Comparison of ENCODE assay signal across 1 cellular context in the genomic region with DNA sequence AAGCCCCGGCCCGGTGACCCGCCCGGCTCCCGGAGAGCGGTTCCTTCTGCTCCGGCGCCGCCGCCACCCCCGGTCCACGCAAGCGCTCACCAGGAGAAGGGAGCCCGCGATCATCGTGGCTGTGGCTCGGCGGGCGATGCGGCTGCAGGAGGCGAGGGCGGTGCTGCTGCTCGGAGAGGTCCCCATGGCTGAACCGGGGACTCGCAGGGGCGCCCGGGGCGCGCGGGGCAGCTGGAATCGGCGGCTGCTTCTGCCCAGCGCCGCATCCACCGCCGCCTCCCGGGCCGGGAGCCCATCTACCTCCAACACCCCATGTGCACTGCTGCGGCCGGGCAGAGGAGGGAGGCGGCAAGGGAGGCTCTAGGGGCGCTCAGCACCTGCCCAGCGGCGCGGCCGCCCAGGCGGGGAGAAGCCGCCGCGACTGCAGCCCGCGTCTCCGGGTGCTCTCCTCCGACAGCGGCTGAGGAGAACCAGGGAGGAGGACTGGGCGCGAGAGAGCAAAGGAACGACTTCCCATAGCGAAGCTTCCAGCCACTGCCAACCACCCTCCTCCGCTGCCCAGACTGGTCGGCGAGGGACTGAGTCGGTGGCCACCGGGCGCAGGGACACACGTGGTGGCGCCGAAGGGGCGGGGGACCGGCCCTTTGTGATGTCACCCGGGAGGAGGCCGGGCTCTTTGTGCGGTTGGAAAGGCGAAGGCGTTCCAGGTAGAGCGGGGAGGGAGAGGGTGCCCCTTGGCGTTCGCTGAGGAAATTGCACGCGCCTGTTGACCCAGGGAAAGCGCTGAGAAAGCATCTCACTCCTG.
TF ChIP-seq lines count a peak whose summit lies in the region.

A gene with protein sequence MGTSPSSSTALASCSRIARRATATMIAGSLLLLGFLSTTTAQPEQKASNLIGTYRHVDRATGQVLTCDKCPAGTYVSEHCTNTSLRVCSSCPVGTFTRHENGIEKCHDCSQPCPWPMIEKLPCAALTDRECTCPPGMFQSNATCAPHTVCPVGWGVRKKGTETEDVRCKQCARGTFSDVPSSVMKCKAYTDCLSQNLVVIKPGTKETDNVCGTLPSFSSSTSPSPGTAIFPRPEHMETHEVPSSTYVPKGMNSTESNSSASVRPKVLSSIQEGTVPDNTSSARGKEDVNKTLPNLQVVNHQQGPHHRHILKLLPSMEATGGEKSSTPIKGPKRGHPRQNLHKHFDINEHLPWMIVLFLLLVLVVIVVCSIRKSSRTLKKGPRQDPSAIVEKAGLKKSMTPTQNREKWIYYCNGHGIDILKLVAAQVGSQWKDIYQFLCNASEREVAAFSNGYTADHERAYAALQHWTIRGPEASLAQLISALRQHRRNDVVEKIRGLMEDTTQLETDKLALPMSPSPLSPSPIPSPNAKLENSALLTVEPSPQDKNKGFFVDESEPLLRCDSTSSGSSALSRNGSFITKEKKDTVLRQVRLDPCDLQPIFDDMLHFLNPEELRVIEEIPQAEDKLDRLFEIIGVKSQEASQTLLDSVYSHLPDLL (minus strand): TSS at position 580 of the 805 bp plus-strand sequence. CDS start 394 bp downstream, at position 186.

TF ChIP-seq in HepG2, 621 proteins besides CTCF, POLR2A, EP300 and RAD21 (continued from another document and continues in another):
- TF ChIP-seq, protein P1, sequence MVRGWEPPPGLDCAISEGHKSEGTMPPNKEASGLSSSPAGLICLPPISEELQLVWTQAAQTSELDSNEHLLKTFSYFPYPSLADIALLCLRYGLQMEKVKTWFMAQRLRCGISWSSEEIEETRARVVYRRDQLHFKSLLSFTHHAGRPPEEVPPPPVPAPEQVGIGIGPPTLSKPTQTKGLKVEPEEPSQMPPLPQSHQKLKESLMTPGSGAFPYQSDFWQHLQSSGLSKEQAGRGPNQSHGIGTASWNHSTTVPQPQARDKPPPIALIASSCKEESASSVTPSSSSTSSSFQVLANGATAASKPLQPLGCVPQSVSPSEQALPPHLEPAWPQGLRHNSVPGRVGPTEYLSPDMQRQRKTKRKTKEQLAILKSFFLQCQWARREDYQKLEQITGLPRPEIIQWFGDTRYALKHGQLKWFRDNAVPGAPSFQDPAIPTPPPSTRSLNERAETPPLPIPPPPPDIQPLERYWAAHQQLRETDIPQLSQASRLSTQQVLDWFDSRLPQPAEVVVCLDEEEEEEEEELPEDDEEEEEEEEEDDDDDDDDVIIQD (CRISPR knock-in tag; IDR thresholded peaks at IDR 0.05; ENCODE audit: low read depth) = peak; percentile 96
- TF ChIP-seq ZNF136 (CRISPR knock-in tag; IDR thresholded peaks at IDR 0.05; ENCODE audit: low read depth) = peak; percentile 97
- TF ChIP-seq ZNF570 (CRISPR knock-in tag; IDR thresholded peaks at IDR 0.05; ENCODE audit: borderline replicate concordance) = no peak
- TF ChIP-seq ARNT2 (CRISPR knock-in tag; IDR thresholded peaks at IDR 0.05; ENCODE audit: low read depth) = peak; percentile 92
- TF ChIP-seq HCFC1 (IDR thresholded peaks at IDR 0.05; ENCODE audit: low read depth, low read length) = 0 out of 2 replicates have a peak, but pooled peaks have one; percentile 15
- peak; percentile 97 for TF ChIP-seq ZNF501 (CRISPR knock-in tag; IDR thresholded peaks at IDR 0.05)
- 0 out of 2 replicates have a peak, but pooled peaks have one; percentile 50 for TF ChIP-seq REXO4 (CRISPR knock-in tag; IDR thresholded peaks at IDR 0.05; ENCODE audit: borderline replicate concordance)
- peak; percentile 93 for TF ChIP-seq ZNF557 (CRISPR knock-in tag; IDR thresholded peaks at IDR 0.05)
- TF ChIP-seq MBNL3 (CRISPR knock-in tag; conservative IDR thresholded peaks at IDR 0.05) = no peak
- TF ChIP-seq HOXA3 (CRISPR knock-in tag; IDR thresholded peaks at IDR 0.05) = peak; percentile 88
- peak; percentile 47; the same call in 1 of the 2 replicates for TF ChIP-seq SIX4 (CRISPR knock-in tag; IDR thresholded peaks at IDR 0.05)
- peak; percentile 90; the same call in 1 of the 2 replicates for TF ChIP-seq SNAPC2 (CRISPR knock-in tag; IDR thresholded peaks at IDR 0.05)
- peak; percentile 74 for TF ChIP-seq KLF12 (CRISPR knock-in tag; IDR thresholded peaks at IDR 0.05; ENCODE audit: borderline replicate concordance)
- TF ChIP-seq, protein P2, sequence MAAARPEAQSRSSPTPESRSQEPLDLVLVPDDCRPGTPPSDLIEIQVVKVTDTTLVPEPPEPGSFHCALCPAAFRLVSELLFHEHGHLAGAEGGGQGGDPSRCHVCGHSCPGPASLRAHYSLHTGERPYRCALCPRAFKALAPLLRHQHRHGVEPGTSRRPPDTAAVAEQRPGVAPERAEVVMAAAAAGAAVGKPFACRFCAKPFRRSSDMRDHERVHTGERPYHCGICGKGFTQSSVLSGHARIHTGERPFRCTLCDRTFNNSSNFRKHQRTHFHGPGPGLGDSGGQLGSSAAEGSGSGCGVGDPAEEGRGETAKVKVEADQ (CRISPR knock-in tag; IDR thresholded peaks at IDR 0.05; ENCODE audit: borderline replicate concordance) = peak; percentile 95; the same call in 1 of the 2 replicates
- TF ChIP-seq, protein P3, sequence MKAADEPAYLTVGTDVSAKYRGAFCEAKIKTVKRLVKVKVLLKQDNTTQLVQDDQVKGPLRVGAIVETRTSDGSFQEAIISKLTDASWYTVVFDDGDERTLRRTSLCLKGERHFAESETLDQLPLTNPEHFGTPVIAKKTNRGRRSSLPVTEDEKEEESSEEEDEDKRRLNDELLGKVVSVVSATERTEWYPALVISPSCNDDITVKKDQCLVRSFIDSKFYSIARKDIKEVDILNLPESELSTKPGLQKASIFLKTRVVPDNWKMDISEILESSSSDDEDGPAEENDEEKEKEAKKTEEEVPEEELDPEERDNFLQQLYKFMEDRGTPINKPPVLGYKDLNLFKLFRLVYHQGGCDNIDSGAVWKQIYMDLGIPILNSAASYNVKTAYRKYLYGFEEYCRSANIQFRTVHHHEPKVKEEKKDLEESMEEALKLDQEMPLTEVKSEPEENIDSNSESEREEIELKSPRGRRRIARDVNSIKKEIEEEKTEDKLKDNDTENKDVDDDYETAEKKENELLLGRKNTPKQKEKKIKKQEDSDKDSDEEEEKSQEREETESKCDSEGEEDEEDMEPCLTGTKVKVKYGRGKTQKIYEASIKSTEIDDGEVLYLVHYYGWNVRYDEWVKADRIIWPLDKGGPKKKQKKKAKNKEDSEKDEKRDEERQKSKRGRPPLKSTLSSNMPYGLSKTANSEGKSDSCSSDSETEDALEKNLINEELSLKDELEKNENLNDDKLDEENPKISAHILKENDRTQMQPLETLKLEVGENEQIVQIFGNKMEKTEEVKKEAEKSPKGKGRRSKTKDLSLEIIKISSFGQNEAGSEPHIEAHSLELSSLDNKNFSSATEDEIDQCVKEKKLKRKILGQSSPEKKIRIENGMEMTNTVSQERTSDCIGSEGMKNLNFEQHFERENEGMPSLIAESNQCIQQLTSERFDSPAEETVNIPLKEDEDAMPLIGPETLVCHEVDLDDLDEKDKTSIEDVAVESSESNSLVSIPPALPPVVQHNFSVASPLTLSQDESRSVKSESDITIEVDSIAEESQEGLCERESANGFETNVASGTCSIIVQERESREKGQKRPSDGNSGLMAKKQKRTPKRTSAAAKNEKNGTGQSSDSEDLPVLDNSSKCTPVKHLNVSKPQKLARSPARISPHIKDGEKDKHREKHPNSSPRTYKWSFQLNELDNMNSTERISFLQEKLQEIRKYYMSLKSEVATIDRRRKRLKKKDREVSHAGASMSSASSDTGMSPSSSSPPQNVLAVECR (CRISPR knock-in tag; IDR thresholded peaks at IDR 0.05; ENCODE audit: borderline replicate concordance) = peak; percentile 95
- TF ChIP-seq LCORL (IDR thresholded peaks at IDR 0.05) = no peak
- TF ChIP-seq LCORL (CRISPR knock-in tag; IDR thresholded peaks at IDR 0.05) = peak; percentile 94
- no peak; the same call in none of the 2 replicates for TF ChIP-seq ZNF124 (CRISPR knock-in tag; IDR thresholded peaks at IDR 0.05)
- TF ChIP-seq GATAD2A (CRISPR knock-in tag; IDR thresholded peaks at IDR 0.05) = peak; percentile 88
- TF ChIP-seq ZNF121 (CRISPR knock-in tag; IDR thresholded peaks at IDR 0.05) = peak; percentile 27; the same call in 1 of the 2 replicates
- no peak for TF ChIP-seq GABPA (IDR thresholded peaks at IDR 0.05; ENCODE audit: low read depth, low read length)
- no peak for TF ChIP-seq GABPA (CRISPR knock-in tag; IDR thresholded peaks at IDR 0.05; ENCODE audit: low read depth)
- TF ChIP-seq ZNF615 (CRISPR knock-in tag; IDR thresholded peaks at IDR 0.05; ENCODE audit: borderline replicate concordance) = no peak
- TF ChIP-seq, protein P4, sequence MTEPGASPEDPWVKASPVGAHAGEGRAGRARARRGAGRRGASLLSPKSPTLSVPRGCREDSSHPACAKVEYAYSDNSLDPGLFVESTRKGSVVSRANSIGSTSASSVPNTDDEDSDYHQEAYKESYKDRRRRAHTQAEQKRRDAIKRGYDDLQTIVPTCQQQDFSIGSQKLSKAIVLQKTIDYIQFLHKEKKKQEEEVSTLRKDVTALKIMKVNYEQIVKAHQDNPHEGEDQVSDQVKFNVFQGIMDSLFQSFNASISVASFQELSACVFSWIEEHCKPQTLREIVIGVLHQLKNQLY (CRISPR knock-in tag; IDR thresholded peaks at IDR 0.05) = peak; percentile 51; the same call in 1 of the 2 replicates
- TF ChIP-seq, protein P5, sequence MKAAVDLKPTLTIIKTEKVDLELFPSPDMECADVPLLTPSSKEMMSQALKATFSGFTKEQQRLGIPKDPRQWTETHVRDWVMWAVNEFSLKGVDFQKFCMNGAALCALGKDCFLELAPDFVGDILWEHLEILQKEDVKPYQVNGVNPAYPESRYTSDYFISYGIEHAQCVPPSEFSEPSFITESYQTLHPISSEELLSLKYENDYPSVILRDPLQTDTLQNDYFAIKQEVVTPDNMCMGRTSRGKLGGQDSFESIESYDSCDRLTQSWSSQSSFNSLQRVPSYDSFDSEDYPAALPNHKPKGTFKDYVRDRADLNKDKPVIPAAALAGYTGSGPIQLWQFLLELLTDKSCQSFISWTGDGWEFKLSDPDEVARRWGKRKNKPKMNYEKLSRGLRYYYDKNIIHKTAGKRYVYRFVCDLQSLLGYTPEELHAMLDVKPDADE (CRISPR knock-in tag; IDR thresholded peaks at IDR 0.05) = 0 out of 2 replicates have a peak, but pooled peaks have one; percentile 84
- TF ChIP-seq, protein P6, sequence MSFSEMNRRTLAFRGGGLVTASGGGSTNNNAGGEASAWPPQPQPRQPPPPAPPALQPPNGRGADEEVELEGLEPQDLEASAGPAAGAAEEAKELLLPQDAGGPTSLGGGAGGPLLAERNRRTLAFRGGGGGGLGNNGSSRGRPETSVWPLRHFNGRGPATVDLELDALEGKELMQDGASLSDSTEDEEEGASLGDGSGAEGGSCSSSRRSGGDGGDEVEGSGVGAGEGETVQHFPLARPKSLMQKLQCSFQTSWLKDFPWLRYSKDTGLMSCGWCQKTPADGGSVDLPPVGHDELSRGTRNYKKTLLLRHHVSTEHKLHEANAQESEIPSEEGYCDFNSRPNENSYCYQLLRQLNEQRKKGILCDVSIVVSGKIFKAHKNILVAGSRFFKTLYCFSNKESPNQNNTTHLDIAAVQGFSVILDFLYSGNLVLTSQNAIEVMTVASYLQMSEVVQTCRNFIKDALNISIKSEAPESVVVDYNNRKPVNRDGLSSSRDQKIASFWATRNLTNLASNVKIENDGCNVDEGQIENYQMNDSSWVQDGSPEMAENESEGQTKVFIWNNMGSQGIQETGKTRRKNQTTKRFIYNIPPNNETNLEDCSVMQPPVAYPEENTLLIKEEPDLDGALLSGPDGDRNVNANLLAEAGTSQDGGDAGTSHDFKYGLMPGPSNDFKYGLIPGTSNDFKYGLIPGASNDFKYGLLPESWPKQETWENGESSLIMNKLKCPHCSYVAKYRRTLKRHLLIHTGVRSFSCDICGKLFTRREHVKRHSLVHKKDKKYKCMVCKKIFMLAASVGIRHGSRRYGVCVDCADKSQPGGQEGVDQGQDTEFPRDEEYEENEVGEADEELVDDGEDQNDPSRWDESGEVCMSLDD (CRISPR knock-in tag; IDR thresholded peaks at IDR 0.05; ENCODE audit: borderline replicate concordance) = peak; percentile 28; the same call in 1 of the 2 replicates
- peak; percentile 91 for TF ChIP-seq ZNF792 (CRISPR knock-in tag; IDR thresholded peaks at IDR 0.05)
- peak; percentile 57; the same call in 1 of the 2 replicates for TF ChIP-seq MYNN (CRISPR knock-in tag; IDR thresholded peaks at IDR 0.05; ENCODE audit: low read depth)
- 0 out of 2 replicates have a peak, but pooled peaks have one; percentile 33 for TF ChIP-seq ZNF230 (CRISPR knock-in tag; IDR thresholded peaks at IDR 0.05)
- TF ChIP-seq KMT2B (CRISPR knock-in tag; IDR thresholded peaks at IDR 0.05) = peak; percentile 88
- TF ChIP-seq ZNF34 (CRISPR knock-in tag; IDR thresholded peaks at IDR 0.05; ENCODE audit: borderline replicate concordance) = no peak
- TF ChIP-seq ZFP82 (CRISPR knock-in tag; IDR thresholded peaks at IDR 0.05; ENCODE audit: borderline replicate concordance) = no peak
- TF ChIP-seq HHEX (CRISPR knock-in tag; IDR thresholded peaks at IDR 0.05) = no peak
- TF ChIP-seq, protein P7, sequence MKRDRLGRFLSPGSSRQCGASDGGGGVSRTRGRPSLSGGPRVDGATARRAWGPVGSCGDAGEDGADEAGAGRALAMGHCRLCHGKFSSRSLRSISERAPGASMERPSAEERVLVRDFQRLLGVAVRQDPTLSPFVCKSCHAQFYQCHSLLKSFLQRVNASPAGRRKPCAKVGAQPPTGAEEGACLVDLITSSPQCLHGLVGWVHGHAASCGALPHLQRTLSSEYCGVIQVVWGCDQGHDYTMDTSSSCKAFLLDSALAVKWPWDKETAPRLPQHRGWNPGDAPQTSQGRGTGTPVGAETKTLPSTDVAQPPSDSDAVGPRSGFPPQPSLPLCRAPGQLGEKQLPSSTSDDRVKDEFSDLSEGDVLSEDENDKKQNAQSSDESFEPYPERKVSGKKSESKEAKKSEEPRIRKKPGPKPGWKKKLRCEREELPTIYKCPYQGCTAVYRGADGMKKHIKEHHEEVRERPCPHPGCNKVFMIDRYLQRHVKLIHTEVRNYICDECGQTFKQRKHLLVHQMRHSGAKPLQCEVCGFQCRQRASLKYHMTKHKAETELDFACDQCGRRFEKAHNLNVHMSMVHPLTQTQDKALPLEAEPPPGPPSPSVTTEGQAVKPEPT (CRISPR knock-in tag; IDR thresholded peaks at IDR 0.05; ENCODE audit: low read depth) = peak; percentile 94
- TF ChIP-seq, protein P8, sequence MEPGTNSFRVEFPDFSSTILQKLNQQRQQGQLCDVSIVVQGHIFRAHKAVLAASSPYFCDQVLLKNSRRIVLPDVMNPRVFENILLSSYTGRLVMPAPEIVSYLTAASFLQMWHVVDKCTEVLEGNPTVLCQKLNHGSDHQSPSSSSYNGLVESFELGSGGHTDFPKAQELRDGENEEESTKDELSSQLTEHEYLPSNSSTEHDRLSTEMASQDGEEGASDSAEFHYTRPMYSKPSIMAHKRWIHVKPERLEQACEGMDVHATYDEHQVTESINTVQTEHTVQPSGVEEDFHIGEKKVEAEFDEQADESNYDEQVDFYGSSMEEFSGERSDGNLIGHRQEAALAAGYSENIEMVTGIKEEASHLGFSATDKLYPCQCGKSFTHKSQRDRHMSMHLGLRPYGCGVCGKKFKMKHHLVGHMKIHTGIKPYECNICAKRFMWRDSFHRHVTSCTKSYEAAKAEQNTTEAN (CRISPR knock-in tag; conservative IDR thresholded peaks at IDR 0.05) = peak; percentile 73
